27 cellular contexts compared by ENCODE assay signal in genomic region chr14:27384124-27384523, GRCh38.
"Had no signal": no experiment of that assay in that cellular context is flagged by ENCODE, and none has a peak within 500 bp of the region (broad histone marks: within the 10 kb centered on the region; RNA-seq: fewer than 3 reads in every experiment).

No MANE protein-coding gene starts in this region.

- H3K9me3 ChIP-seq: esophagus squamous epithelium, heart right ventricle, pancreas, stomach, thyroid gland, vagina had no signal

- DNase-seq: cortex of kidney; effector memory CD8-positive, alpha-beta T cell; erythroblast; esophagus squamous epithelium; foreskin melanocyte; glutamatergic neuron; heart right ventricle; hippocampal formation; kidney glomerular epithelial cell; mesenchymal stem cell; midbrain; naive thymus-derived CD8-positive, alpha-beta T cell; nephron progenitor cell; occipital lobe; stimulated activated CD4-positive, alpha-beta T cell treated with anti-CD3 and anti-CD28 coated beads, Interleukin-12 subunit alpha, Interleukin-12 subunit beta, amount 100 ng/mL, for 4 hours; stimulated activated CD4-positive, alpha-beta T cell treated with anti-CD3 and anti-CD28 coated beads, Interleukin-1b, Interleukin-23, amount 100 ng/mL, for 48 hours; stimulated activated CD4-positive, alpha-beta T cell treated with anti-CD3 and anti-CD28 coated beads, Interleukin-4, amount 100 ng/mL, for 1 hour; stimulated activated CD8-positive, alpha-beta memory T cell treated with anti-CD3 and anti-CD28 coated beads, Interleukin-4, amount 100 ng/mL, for 48 hours; stimulated activated naive CD4-positive, alpha-beta T cell treated with Interleukin-2 at 50 U/mL for 16 hours; stomach; thyroid gland; trophoblast cell had no signal

- H3K27ac ChIP-seq: esophagus squamous epithelium, heart right ventricle, pancreas, stomach, thyroid gland, vagina had no signal

- H3K4me3 ChIP-seq: esophagus squamous epithelium, heart right ventricle, pancreas, smooth muscle cell, stomach, thyroid gland, vagina had no signal

- H3K27me3 ChIP-seq: esophagus squamous epithelium, heart right ventricle, pancreas, stomach, thyroid gland, vagina had no signal

- H3K4me1 ChIP-seq: esophagus squamous epithelium, heart right ventricle, pancreas, stomach, thyroid gland, vagina had no signal

- H3K36me3 ChIP-seq: esophagus squamous epithelium, heart right ventricle, pancreas, stomach, thyroid gland, vagina had no signal

- H3K4me2 ChIP-seq: smooth muscle cell had no signal

- ATAC-seq: effector memory CD8-positive, alpha-beta T cell; heart right ventricle; left lobe of liver; naive thymus-derived CD8-positive, alpha-beta T cell; pancreas; sciatic nerve had no signal
